20 cellular contexts compared by ENCODE assay signal in the genomic region with DNA sequence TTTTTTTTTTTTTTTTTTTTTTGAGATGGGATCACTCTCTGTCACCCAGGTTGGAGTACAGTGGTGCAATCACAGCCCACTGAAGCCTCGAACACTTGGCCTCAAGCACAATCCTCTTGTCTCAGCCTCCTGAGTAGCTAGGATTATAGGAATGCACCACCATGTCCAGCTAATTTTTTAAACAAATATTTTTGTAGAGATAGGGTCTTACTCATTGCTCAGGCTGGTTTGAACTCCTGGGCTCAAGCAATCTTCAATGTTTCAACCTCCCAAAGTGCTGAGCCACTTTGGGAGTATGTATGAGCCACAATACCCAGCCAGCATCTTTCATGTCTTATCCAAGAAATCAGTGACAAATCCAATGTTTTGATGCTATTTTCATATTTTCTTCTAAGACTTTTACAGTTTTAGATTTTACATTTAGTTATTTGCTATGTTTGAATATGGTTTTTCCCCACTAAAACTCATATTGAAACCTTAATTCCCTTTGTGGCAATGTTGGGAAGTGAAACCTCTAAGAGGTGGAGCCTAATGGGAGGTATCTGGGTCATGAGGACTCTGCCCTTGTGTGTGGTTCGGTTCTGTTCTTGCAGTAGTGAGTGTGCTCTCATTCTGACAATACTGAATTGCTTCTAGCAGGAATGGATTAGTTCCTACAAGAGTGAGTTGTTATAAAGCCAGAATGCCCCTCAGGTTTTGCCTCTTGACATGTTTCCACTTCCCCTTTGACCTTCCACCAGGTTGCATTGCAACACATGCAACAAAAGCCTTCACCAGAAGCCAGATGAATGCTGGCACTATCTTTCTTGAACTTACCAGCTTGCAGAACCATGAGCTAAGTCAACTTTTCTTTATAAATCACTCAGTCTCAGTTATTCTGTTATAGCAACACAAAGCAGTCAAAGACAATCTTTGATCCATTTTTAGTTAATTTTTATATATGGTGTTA.
"Had no signal": no experiment of that assay in that cellular context is flagged by ENCODE, and none has a peak within 500 bp of the region (broad histone marks: within the 10 kb centered on the region; RNA-seq: fewer than 3 reads in every experiment).

No MANE protein-coding gene starts in this region.

- DNase-seq: activated CD4-positive, alpha-beta T cell treated with anti-CD3 and anti-CD28 coated beads, Interleukin-2, amount 50 U/mL, for 48 hours; activated gamma-delta T cell; activated T-cell treated with anti-CD3 and anti-CD28 coated beads, Interleukin-2, amount 50 U/mL, for 4 hours; effector CD4-positive, alpha-beta T cell; foreskin keratinocyte; glutamatergic neuron; hypothalamus; kidney; left ventricle myocardium superior; occipital lobe; small intestine; stimulated activated CD4-positive, alpha-beta T cell treated with anti-CD3 and anti-CD28 coated beads, Interleukin-4, amount 100 ng/mL, for 24 hours; T-helper 9 cell had no signal

- ATAC-seq: activated T-cell treated with anti-CD3 and anti-CD28 coated beads, Interleukin-2, amount 50 U/mL, for 4 hours; foreskin keratinocyte; left ventricle myocardium superior had no signal

- H3K27ac Mint-ChIP-seq: activated naive CD4-positive, alpha-beta T cell treated with anti-CD3 and anti-CD28 coated beads, Interleukin-2, amount 50 U/mL, for 72 hours; nephron; stimulated activated naive CD8-positive, alpha-beta T cell treated with anti-CD3 and anti-CD28 coated beads, Interleukin-15, Interleukin-2, amounts not matched to agents 100 ng/mL and 50 ng/mL, for 24 hours; type B pancreatic cell had no signal

- H3K36me3 Mint-ChIP-seq: type B pancreatic cell had no signal

- H3K36me3 ChIP-seq: suprapubic skin had no signal

- H3K27me3 Mint-ChIP-seq: stimulated activated naive CD8-positive, alpha-beta T cell treated with anti-CD3 and anti-CD28 coated beads, Interleukin-15, Interleukin-2, amounts not matched to agents 100 ng/mL and 50 ng/mL, for 24 hours; type B pancreatic cell had no signal

- H3K4me3 Mint-ChIP-seq: activated T-cell treated with anti-CD3 and anti-CD28 coated beads, Interleukin-2, amount 50 U/mL, for 4 hours; nephron; stimulated activated naive CD8-positive, alpha-beta T cell treated with anti-CD3 and anti-CD28 coated beads, Interleukin-15, Interleukin-2, amounts not matched to agents 100 ng/mL and 50 ng/mL, for 24 hours; type B pancreatic cell had no signal

- H3K4me3 ChIP-seq: coronary artery, suprapubic skin had no signal

- H3K27me3 ChIP-seq: foreskin keratinocyte, suprapubic skin had no signal

- H3K27ac ChIP-seq: coronary artery, foreskin keratinocyte, suprapubic skin, VCaP had no signal

- H3K9me3 Mint-ChIP-seq: type B pancreatic cell had no signal
